Comparison of ENCODE assay signal across 24 cellular contexts in the genomic region with DNA sequence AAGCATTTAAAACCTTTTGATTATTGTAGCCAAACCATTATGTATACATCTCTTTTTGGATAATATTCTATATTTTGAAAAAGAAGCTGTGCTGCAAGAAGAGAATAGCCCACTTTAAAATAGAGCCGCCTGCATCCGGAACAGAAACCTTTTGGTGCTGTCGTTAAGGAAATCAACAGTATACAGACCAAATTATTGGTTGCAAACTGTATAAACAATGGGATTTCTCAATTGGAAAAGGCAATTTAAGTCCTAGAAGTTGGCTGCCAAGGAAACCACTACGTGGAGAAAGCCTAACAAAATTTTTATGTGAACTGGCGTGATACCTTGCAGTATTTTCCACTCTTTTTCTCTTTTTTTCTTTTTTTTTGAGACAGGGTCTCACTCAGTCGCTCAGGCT.
"Had no signal": no experiment of that assay in that cellular context is flagged by ENCODE, and none has a peak within 500 bp of the region (broad histone marks: within the 10 kb centered on the region; RNA-seq: fewer than 3 reads in every experiment).

No MANE protein-coding gene starts in this region.

- H3K27me3 ChIP-seq: gastrocnemius medialis, neural progenitor cell, upper lobe of left lung had no signal

- H3K4me3 ChIP-seq: gastrocnemius medialis, neural progenitor cell, thoracic aorta, upper lobe of left lung had no signal

- H3K27ac ChIP-seq: gastrocnemius medialis, neural progenitor cell, thoracic aorta, VCaP had no signal

- H3K4me2 ChIP-seq: neural progenitor cell had no signal

- DNase-seq: activated CD4-positive, alpha-beta T cell treated with anti-CD3 and anti-CD28 coated beads, Interleukin-2, amount 10 ng/mL, durations not matched to agents 7 days and 5 days; activated CD4-positive, CD25-positive, alpha-beta regulatory T cell treated with anti-CD3 and anti-CD28 coated beads, Interleukin-2, amount 50 U/mL, for 72 hours; activated CD8-positive, alpha-beta memory T cell treated with anti-CD3 and anti-CD28 coated beads, Interleukin-2, amount 10 ng/mL, durations not matched to agents 7 days and 5 days; activated CD8-positive, alpha-beta T cell treated with anti-CD3 and anti-CD28 coated beads for 36 hours; activated effector memory CD4-positive, alpha-beta T cell treated with anti-CD3 and anti-CD28 coated beads, Interleukin-2, amount 50 U/mL, for 16 hours; activated naive CD4-positive, alpha-beta T cell treated with anti-CD3 and anti-CD28 coated beads, Interleukin-2, amount 10 ng/mL, durations not matched to agents 7 days and 5 days; activated naive CD8-positive, alpha-beta T cell treated with anti-CD3 and anti-CD28 coated beads, Interleukin-2, amount 50 U/mL, for 24 hours; activated T-cell treated with anti-CD3 and anti-CD28 coated beads for 4 hours; cerebellar nuclear complex; cortex of kidney; effector CD4-positive, alpha-beta T cell; gastrocnemius medialis; head of caudate nucleus; islet precursor cell; left cardiac atrium; naive thymus-derived CD4-positive, alpha-beta T cell; posterior cingulate gyrus; stimulated activated CD4-positive, alpha-beta T cell treated with anti-CD3 and anti-CD28 coated beads, Interleukin-2, amount 100 ng/mL, for 48 hours; stimulated activated CD8-positive, alpha-beta memory T cell treated with anti-CD3 and anti-CD28 coated beads, Interleukin-4, amount 100 ng/mL, for 48 hours; stimulated activated naive B cell treated with anti-CD40 and anti-IgM and Interleukin-4, amounts not matched to agents 10 μg/mL and 1 μg/mL and 100 μg/mL, for 72 hours; upper lobe of left lung had no signal

- H3K4me1 ChIP-seq: neural progenitor cell had no signal

- H3K9ac ChIP-seq: neural progenitor cell had no signal

- ATAC-seq: activated CD8-positive, alpha-beta memory T cell treated with anti-CD3 and anti-CD28 coated beads, Interleukin-2, amount 10 ng/mL, durations not matched to agents 7 days and 5 days; activated CD8-positive, alpha-beta T cell treated with anti-CD3 and anti-CD28 coated beads for 36 hours; activated naive CD8-positive, alpha-beta T cell treated with anti-CD3 and anti-CD28 coated beads, Interleukin-2, amount 50 U/mL, for 24 hours; gastrocnemius medialis; left cardiac atrium; naive thymus-derived CD4-positive, alpha-beta T cell; stimulated activated naive B cell treated with anti-CD40 and anti-IgM and Interleukin-4, amounts not matched to agents 10 μg/mL and 1 μg/mL and 100 μg/mL, for 72 hours had no signal

- H3K9me3 ChIP-seq: gastrocnemius medialis, thoracic aorta, upper lobe of left lung had no signal

- H2AFZ ChIP-seq: neural progenitor cell had no signal

- H3K36me3 ChIP-seq: neural progenitor cell, thoracic aorta had no signal
